Comparison of ENCODE assay signal across 13 cellular contexts in genomic region chr18:73891572-73892421, GRCh38.
DNase-seq lines count a peak whose midpoint lies in the region; ATAC-seq, FAIRE-seq and TF ChIP-seq lines count a peak whose summit lies in the region.
"Had no signal": no experiment of that assay in that cellular context is flagged by ENCODE, and none has a peak within 500 bp of the region (broad histone marks: within the 10 kb centered on the region; RNA-seq: fewer than 3 reads in every experiment).

No MANE protein-coding gene starts in this region.

- no peaks in the 10 kb centered on the region for H3K36me3 Mint-ChIP-seq in activated CD8-positive, alpha-beta T cell treated with anti-CD3 and anti-CD28 coated beads for 36 hours (ENCODE audit: low read depth)
- no peaks in the 10 kb centered on the region for H3K36me3 Mint-ChIP-seq in activated CD8-positive, alpha-beta T cell treated with anti-CD3 and anti-CD28 coated beads, Interleukin-2, amount 10 ng/mL, durations not matched to agents 7 days and 5 days (ENCODE audit: low read depth)
- H3K36me3 Mint-ChIP-seq: stimulated activated effector memory CD8-positive, alpha-beta T cell treated with anti-CD3 and anti-CD28 coated beads, Interleukin-12 subunit alpha, Interleukin-12 subunit beta, amount 100 ng/mL, for 72 hours had no signal

- H2BK5ac ChIP-seq in H1 (ENCODE audit: low read depth, low read length): peak overlapping the region; percentile 64; the same call in 1 of the 2 replicates

- H2AFZ ChIP-seq in H1 (ENCODE audit: low read length): 0 out of 2 replicates have a peak overlapping the region, but pooled peaks have one; percentile 52

- no peak overlapping the region for H3K56ac ChIP-seq in H1 (replicated peaks; ENCODE audit: insufficient read length, low read depth, low read length)

- no peaks in the 10 kb centered on the region for H3K27me3 Mint-ChIP-seq in activated CD8-positive, alpha-beta T cell treated with anti-CD3 and anti-CD28 coated beads for 36 hours
- no peaks in the 10 kb centered on the region for H3K27me3 Mint-ChIP-seq in activated CD8-positive, alpha-beta T cell treated with anti-CD3 and anti-CD28 coated beads, Interleukin-2, amount 10 ng/mL, durations not matched to agents 7 days and 5 days (ENCODE audit: low read depth)

- peaks cover 0 to 5% (median under 1%) of the 10 kb centered on the region in 4 experiments; a peak in 3 of 7 replicates for H3K27me3 ChIP-seq in H1 (replicated peaks in 1 of 4; ENCODE audit: control insufficient read depth in 3 of 4, extremely low read depth in 1 of 4, insufficient read depth in 3 of 4, low read length in 3 of 4)
- H3K27me3 ChIP-seq: breast epithelium had no signal

- ATAC-seq in activated CD8-positive, alpha-beta T cell treated with anti-CD3 and anti-CD28 coated beads for 36 hours: peak; percentile 42
- no peak for ATAC-seq in activated CD8-positive, alpha-beta T cell treated with anti-CD3 and anti-CD28 coated beads, Interleukin-2, amount 10 ng/mL, durations not matched to agents 7 days and 5 days
- no peak for ATAC-seq in GM19328 (IDR thresholded peaks at IDR 0.05; ENCODE audit: unreplicated experiment)
- no peak for ATAC-seq in GM21737 (IDR thresholded peaks at IDR 0.05; ENCODE audit: unreplicated experiment)
- ATAC-seq: left cardiac atrium; stimulated activated effector memory CD8-positive, alpha-beta T cell treated with anti-CD3 and anti-CD28 coated beads, Interleukin-12 subunit alpha, Interleukin-12 subunit beta, amount 100 ng/mL, for 72 hours had no signal

- peak in 1 of 2 experiments; percentile 38; a peak in 1 of 3 replicates for TF ChIP-seq EP300 in H1 (IDR thresholded peaks at IDR 0.05; ENCODE audit: borderline replicate concordance in 1 of 2, low read depth in 2 of 2, low read length in 2 of 2)

- H3K4ac ChIP-seq in H1 (replicated peaks; ENCODE audit: insufficient read length, low read depth, low read length): peak overlapping the region; percentile 11

- CTCF ChIA-PET in activated CD8-positive, alpha-beta T cell treated with anti-CD3 and anti-CD28 coated beads for 36 hours (lab: Charles Lee): interaction anchor here (1.0 kb wide), 1 partner anchor 10 kb away, joined by 3 read pairs; no protein-coding TSS in a partner anchor
- CTCF ChIA-PET in activated CD8-positive, alpha-beta T cell treated with anti-CD3 and anti-CD28 coated beads, Interleukin-2, amount 10 ng/mL, durations not matched to agents 7 days and 5 days (lab: Charles Lee): no interaction called here
- CTCF ChIA-PET in H1 (lab: Charles Lee; ENCODE audit: partially characterized antibody): interaction anchor here (0.7 to 1.4 kb wide), 6 partner anchors 29 to 176 kb away, joined by 3 to 5 read pairs (median 3); no protein-coding TSS in a partner anchor

- H3K4me2 ChIP-seq in H1 (ENCODE audit: insufficient read depth in 1 of 2, low read depth in 2 of 2, low read length in 2 of 2): peak overlapping the region; percentile 37 to 41

- POLR2A ChIA-PET in activated CD8-positive, alpha-beta T cell treated with anti-CD3 and anti-CD28 coated beads for 36 hours (lab: Charles Lee): no interaction called here
- POLR2A ChIA-PET in activated CD8-positive, alpha-beta T cell treated with anti-CD3 and anti-CD28 coated beads, Interleukin-2, amount 10 ng/mL, durations not matched to agents 7 days and 5 days (lab: Charles Lee): no interaction called here
- POLR2A ChIA-PET in H1 (lab: Charles Lee; ENCODE audit: partially characterized antibody): no interaction called here

- 29% methylated on average over 20 of the region's 20 CpGs; no CpG with 5 or more reads in 1 of the 2 experiments for WGBS in H1 (ENCODE audit: extremely low coverage in 1 of 2, insufficient coverage in 1 of 2, insufficient read length in 1 of 2, insufficient replicate concordance in 2 of 2, low coverage in 1 of 2, low lambda C conversion rate in 2 of 2, missing lambda C conversion rate in 1 of 2), 2 experiments

- no peaks in the 10 kb centered on the region for H3K79me2 ChIP-seq in H1 (ENCODE audit: control insufficient read depth in 1 of 2, insufficient read depth in 2 of 2, low read length in 2 of 2)

- peaks cover 7 to 38% (median 15%) of the 10 kb centered on the region in 4 experiments; a peak in 5 of 7 replicates for H3K4me1 ChIP-seq in H1 (replicated peaks in 1 of 4; ENCODE audit: control insufficient read depth in 3 of 4, insufficient read depth in 4 of 4, low read length in 3 of 4)
- H3K4me1 ChIP-seq: breast epithelium had no signal

- H3K4me3 ChIP-seq in H1 (ENCODE audit: extremely low read depth in 1 of 4, insufficient read depth in 2 of 4, low read depth in 3 of 4, low read length in 4 of 4): peak overlapping the region in 2 of 4 experiments; percentile 7 to 25; a peak in 2 of 8 replicates
- H3K4me3 ChIP-seq: breast epithelium had no signal

- H2BK12ac ChIP-seq in H1 (ENCODE audit: low read depth, low read length): peak overlapping the region; percentile 93

- H3K23me2 ChIP-seq in H1 (ENCODE audit: low read depth, low read length): no peaks in the 10 kb centered on the region

- no peak overlapping the region for H2AK5ac ChIP-seq in H1 (ENCODE audit: low read depth, low read length)

- H3K4me1 Mint-ChIP-seq in activated CD8-positive, alpha-beta T cell treated with anti-CD3 and anti-CD28 coated beads for 36 hours (ENCODE audit: low read depth): no peaks in the 10 kb centered on the region
- H3K4me1 Mint-ChIP-seq in activated CD8-positive, alpha-beta T cell treated with anti-CD3 and anti-CD28 coated beads, Interleukin-2, amount 10 ng/mL, durations not matched to agents 7 days and 5 days (ENCODE audit: low read depth): no peaks in the 10 kb centered on the region
- H3K4me1 Mint-ChIP-seq: stimulated activated effector memory CD8-positive, alpha-beta T cell treated with anti-CD3 and anti-CD28 coated beads, Interleukin-12 subunit alpha, Interleukin-12 subunit beta, amount 100 ng/mL, for 72 hours had no signal

- no peak overlapping the region for H4K8ac ChIP-seq in H1 (ENCODE audit: extremely low read depth, insufficient read depth, low read length)

- H4K20me1 ChIP-seq in H1 (replicated peaks in 1 of 2; ENCODE audit: control insufficient read depth in 1 of 2, insufficient read depth in 2 of 2, low read length in 2 of 2): no peaks in the 10 kb centered on the region

- no peaks in the 10 kb centered on the region; a peak in 1 of 4 replicates for H3K9me3 ChIP-seq in H1 (ENCODE audit: insufficient read depth in 2 of 2, low read depth in 1 of 2, low read length in 1 of 2)
- H3K9me3 ChIP-seq: breast epithelium had no signal

- H3K36me3 ChIP-seq in H1 (ENCODE audit: control insufficient read depth in 2 of 4, insufficient read depth in 4 of 4, low read length in 3 of 4): no peaks in the 10 kb centered on the region
- H3K36me3 ChIP-seq: breast epithelium had no signal

- peak; percentile 32 to 49; a peak in 2 of 4 replicates for TF ChIP-seq RAD21 in H1 (IDR thresholded peaks at IDR 0.05 in 1 of 2, conservative IDR thresholded peaks at IDR 0.05 in 1 of 2; ENCODE audit: low read depth in 2 of 2, low read length in 2 of 2)

- H4K5ac ChIP-seq in H1 (ENCODE audit: insufficient read length, low read depth, low read length): no peak overlapping the region

- peak overlapping the region; percentile 95; the same call in 1 of the 2 replicates for H2BK20ac ChIP-seq in H1 (ENCODE audit: low read length)

- peak overlapping the region; percentile 84 for H4K91ac ChIP-seq in H1 (replicated peaks; ENCODE audit: insufficient read length, low read length)

- H3K27ac ChIP-seq in H1 (ENCODE audit: low read depth, low read length): no peak overlapping the region
- H3K27ac ChIP-seq: breast epithelium had no signal

- H3K14ac ChIP-seq in H1 (ENCODE audit: insufficient read length): no peak overlapping the region

- H3K4me3 Mint-ChIP-seq in activated CD8-positive, alpha-beta T cell treated with anti-CD3 and anti-CD28 coated beads for 36 hours: no peak overlapping the region
- H3K4me3 Mint-ChIP-seq in activated CD8-positive, alpha-beta T cell treated with anti-CD3 and anti-CD28 coated beads, Interleukin-2, amount 10 ng/mL, durations not matched to agents 7 days and 5 days: no peak overlapping the region
- H3K4me3 Mint-ChIP-seq: stimulated activated effector memory CD8-positive, alpha-beta T cell treated with anti-CD3 and anti-CD28 coated beads, Interleukin-12 subunit alpha, Interleukin-12 subunit beta, amount 100 ng/mL, for 72 hours had no signal

- peak overlapping the region; percentile 83 for H3K18ac ChIP-seq in H1 (ENCODE audit: extremely low read depth, low read length)

- peak overlapping the region; percentile 65 for H2BK120ac ChIP-seq in H1 (replicated peaks; ENCODE audit: low read depth, low read length)

- H3K27ac Mint-ChIP-seq in activated CD8-positive, alpha-beta T cell treated with anti-CD3 and anti-CD28 coated beads for 36 hours: no peak overlapping the region
- no peak overlapping the region for H3K27ac Mint-ChIP-seq in activated CD8-positive, alpha-beta T cell treated with anti-CD3 and anti-CD28 coated beads, Interleukin-2, amount 10 ng/mL, durations not matched to agents 7 days and 5 days
- H3K27ac Mint-ChIP-seq: stimulated activated effector memory CD8-positive, alpha-beta T cell treated with anti-CD3 and anti-CD28 coated beads, Interleukin-12 subunit alpha, Interleukin-12 subunit beta, amount 100 ng/mL, for 72 hours had no signal

- intact Hi-C loops in activated CD8-positive, alpha-beta T cell treated with anti-CD3 and anti-CD28 coated beads for 36 hours (cut with micrococcal nuclease): no loop called here

- no peak overlapping the region for H3K23ac ChIP-seq in H1 (ENCODE audit: insufficient read length)

- H3K79me1 ChIP-seq in H1 (ENCODE audit: low read depth, low read length): no peaks in the 10 kb centered on the region

- H2BK15ac ChIP-seq in H1 (ENCODE audit: low read length): no peak overlapping the region

- no peaks in the 10 kb centered on the region for H3K9me3 Mint-ChIP-seq in activated CD8-positive, alpha-beta T cell treated with anti-CD3 and anti-CD28 coated beads for 36 hours
- H3K9me3 Mint-ChIP-seq in activated CD8-positive, alpha-beta T cell treated with anti-CD3 and anti-CD28 coated beads, Interleukin-2, amount 10 ng/mL, durations not matched to agents 7 days and 5 days (ENCODE audit: insufficient read depth): no peaks in the 10 kb centered on the region
- H3K9me3 Mint-ChIP-seq: stimulated activated effector memory CD8-positive, alpha-beta T cell treated with anti-CD3 and anti-CD28 coated beads, Interleukin-12 subunit alpha, Interleukin-12 subunit beta, amount 100 ng/mL, for 72 hours had no signal

- peak; percentile 60 for FAIRE-seq in H1 (lab: Jason Lieb, UNC)

- TF ChIP-seq POLR2A in H1 (IDR thresholded peaks at IDR 0.05; ENCODE audit: control extremely low read depth in 1 of 2, low read depth in 2 of 2, low read length in 2 of 2): no peak

- DNase-seq in activated CD8-positive, alpha-beta T cell treated with anti-CD3 and anti-CD28 coated beads for 36 hours: peak; percentile 31
- no peak for DNase-seq in activated CD8-positive, alpha-beta T cell treated with anti-CD3 and anti-CD28 coated beads, Interleukin-2, amount 10 ng/mL, durations not matched to agents 7 days and 5 days
- DNase-seq in NCI-H146 treated with DMSO at 0.1 percent for 48 hours (lab: John Stamatoyannopoulos, UW; ENCODE audit: unreplicated experiment) (peak; percentile 30), H1 (ENCODE audit: low read depth in 1 of 2, low spot score in 2 of 2) (peak in 1 of 2 experiments; percentile 77), putamen (ENCODE audit: low spot score) (peak; percentile 10), glomerular visceral epithelial cell (ENCODE audit: extremely low spot score) (no peak)
- DNase-seq: left cardiac atrium, MV-4-11, T-helper 2 cell had no signal

- H3K9ac ChIP-seq in H1 (replicated peaks in 1 of 4; ENCODE audit: extremely low read depth in 1 of 4, low read depth in 3 of 4, low read length in 3 of 4): no peak overlapping the region; a peak in 1 of 7 replicates

- TF ChIP-seq CTCF in activated CD8-positive, alpha-beta T cell treated with anti-CD3 and anti-CD28 coated beads for 36 hours (IDR thresholded peaks at IDR 0.05): no peak
- TF ChIP-seq CTCF in H1 (IDR thresholded peaks at IDR 0.05; ENCODE audit: control extremely low read depth in 1 of 3, insufficient read depth in 1 of 3, low read depth in 1 of 3, low read length in 3 of 3): peak; percentile 49 to 58 (median 50)

Comparison
In these comparisons a context has a peak if more than half of its experiments do, and no peak if none do; other contexts are left out.
1. DNase-seq: peak in activated CD8-positive, alpha-beta T cell treated with anti-CD3 and anti-CD28 coated beads for 36 hours (single experiment), NCI-H146 treated with DMSO at 0.1 percent for 48 hours (single experiment) and putamen (single experiment); none in activated CD8-positive, alpha-beta T cell treated with anti-CD3 and anti-CD28 coated beads, Interleukin-2, amount 10 ng/mL, durations not matched to agents 7 days and 5 days (single experiment) and glomerular visceral epithelial cell (single experiment).